In the genomic region with DNA sequence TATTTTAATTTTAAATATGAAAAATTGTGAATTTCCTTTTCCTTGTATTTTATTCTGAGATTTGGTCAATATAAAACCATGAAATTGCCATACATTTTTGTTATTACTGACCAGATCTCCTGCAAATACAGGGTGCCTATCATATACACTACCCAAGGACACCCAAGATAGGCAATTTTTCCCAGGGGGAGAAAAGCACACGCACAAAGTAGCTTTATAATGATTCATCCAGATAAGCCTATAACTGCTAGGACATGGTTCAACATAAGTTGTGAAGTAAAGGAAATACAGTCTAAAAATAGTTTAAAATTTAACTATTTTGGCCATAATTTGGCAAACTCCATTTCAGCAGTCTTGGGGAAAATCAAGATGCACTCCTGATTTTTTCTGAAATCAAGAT, we compare ENCODE assay signal across 22 cellular contexts.
"Had no signal": no experiment of that assay in that cellular context is flagged by ENCODE, and none has a peak within 500 bp of the region (broad histone marks: within the 10 kb centered on the region; RNA-seq: fewer than 3 reads in every experiment).

No MANE protein-coding gene starts in this region.

- H3K36me3 Mint-ChIP-seq: natural killer cell had no signal

- H3K27me3 ChIP-seq: esophagus muscularis mucosa, foreskin keratinocyte, neural progenitor cell, pancreas, suprapubic skin, thyroid gland had no signal

- H3K36me3 ChIP-seq: pancreas had no signal

- H3K9me3 ChIP-seq: esophagus muscularis mucosa, pancreas, suprapubic skin, thyroid gland had no signal

- H3K27ac ChIP-seq: epithelial cell of prostate, esophagus muscularis mucosa, foreskin keratinocyte, neural progenitor cell, pancreas, suprapubic skin, thyroid gland had no signal

- H2AFZ ChIP-seq: neural progenitor cell had no signal

- H3K4me1 ChIP-seq: thyroid gland had no signal

- DNase-seq: effector memory CD4-positive, alpha-beta T cell; foreskin keratinocyte; hippocampal formation; kidney glomerular epithelial cell; natural killer cell; nucleus accumbens; pancreas; right cardiac atrium; stimulated activated CD4-positive, alpha-beta T cell treated with anti-CD3 and anti-CD28 coated beads, Interleukin-2, amount 100 ng/mL, for 48 hours; stimulated activated naive CD8-positive, alpha-beta T cell treated with anti-CD3 and anti-CD28 coated beads, Interleukin-15, Interleukin-2, amounts not matched to agents 100 U/mL and 50 U/mL, for 24 hours; thyroid gland had no signal

- H3K9ac ChIP-seq: neural progenitor cell had no signal

- H3K4me3 ChIP-seq: esophagus muscularis mucosa, neural progenitor cell, pancreas, smooth muscle cell, suprapubic skin, thyroid gland had no signal

- H3K27ac Mint-ChIP-seq: natural killer cell, neural progenitor cell, progenitor cell of endocrine pancreas, type B pancreatic cell had no signal

- FAIRE-seq: endometrium, islet of Langerhans, pancreas, urothelium cell line had no signal

- H3K4me2 ChIP-seq: neural progenitor cell, smooth muscle cell had no signal

- H3K9me3 Mint-ChIP-seq: mesothelial cell of epicardium, natural killer cell, neural progenitor cell, type B pancreatic cell had no signal

- ATAC-seq: foreskin keratinocyte; natural killer cell; pancreas; right cardiac atrium; stimulated activated naive CD8-positive, alpha-beta T cell treated with anti-CD3 and anti-CD28 coated beads, Interleukin-15, Interleukin-2, amounts not matched to agents 100 U/mL and 50 U/mL, for 24 hours had no signal

- H3K27me3 Mint-ChIP-seq: progenitor cell of endocrine pancreas, type B pancreatic cell had no signal

- H3K4me3 Mint-ChIP-seq: mesothelial cell of epicardium, natural killer cell, neural progenitor cell, type B pancreatic cell had no signal
